Comparison of ENCODE assay signal across 17 cellular contexts in genomic region chrX:154334496-154334895, GRCh38. TPM values are rescaled to one million over a fixed set of nuclear protein-coding genes. Genes with fewer than 3 reads are reported as not detected.
DNase-seq lines count a peak whose midpoint lies in the region; ATAC-seq lines count a peak whose summit lies in the region.
"Had no signal": no experiment of that assay in that cellular context is flagged by ENCODE, and none has a peak within 500 bp of the region (broad histone marks: within the 10 kb centered on the region; RNA-seq: fewer than 3 reads in every experiment).

No MANE protein-coding gene starts in this region.

- no peaks in the 10 kb centered on the region for H3K9me3 Mint-ChIP-seq in activated naive CD4-positive, alpha-beta T cell treated with anti-CD3 and anti-CD28 coated beads, Interleukin-2, amount 50 U/mL, for 72 hours

- no peaks in the 10 kb centered on the region for H3K36me3 Mint-ChIP-seq in activated naive CD4-positive, alpha-beta T cell treated with anti-CD3 and anti-CD28 coated beads, Interleukin-2, amount 50 U/mL, for 72 hours

- peak; percentile 67 to 93 for ATAC-seq in activated naive CD4-positive, alpha-beta T cell treated with anti-CD3 and anti-CD28 coated beads, Interleukin-2, amount 50 U/mL, for 72 hours
- no peak for ATAC-seq in GM18502 (IDR thresholded peaks at IDR 0.05; ENCODE audit: poor library complexity, unreplicated experiment)
- ATAC-seq: psoas muscle had no signal

- H3K36me3 ChIP-seq in Karpas-422 (ENCODE audit: insufficient read depth, low read length), result no peaks in the 10 kb centered on the region
- H3K36me3 ChIP-seq: left ventricle myocardium inferior, SJSA1 had no signal

- peak overlapping the region; percentile 4 to 81 for H3K27ac Mint-ChIP-seq in activated naive CD4-positive, alpha-beta T cell treated with anti-CD3 and anti-CD28 coated beads, Interleukin-2, amount 50 U/mL, for 72 hours

- no peaks in the 10 kb centered on the region for H3K27me3 ChIP-seq in Karpas-422 (ENCODE audit: low read length)
- H3K27me3 ChIP-seq: SJSA1 had no signal

- peaks cover 15% of the 10 kb centered on the region for H3K4me1 ChIP-seq in Karpas-422 (ENCODE audit: low read length)
- H3K4me1 ChIP-seq: left ventricle myocardium inferior, psoas muscle, SJSA1 had no signal

- no peaks in the 10 kb centered on the region for H4K20me1 ChIP-seq in Karpas-422 (ENCODE audit: insufficient read depth, low read depth, low read length)

- no peaks in the 10 kb centered on the region for H3K9me2 ChIP-seq in Karpas-422 (replicated peaks; ENCODE audit: insufficient read depth, low read length)

- H2AFZ ChIP-seq in Karpas-422 (ENCODE audit: low read length), result peak overlapping the region; percentile 79; the same call in 1 of the 2 replicates

- H3K9me3 ChIP-seq in Karpas-422 (ENCODE audit: low read length), result no peaks in the 10 kb centered on the region
- H3K9me3 ChIP-seq: left ventricle myocardium inferior, psoas muscle, SJSA1 had no signal

- DNase-seq in activated naive CD4-positive, alpha-beta T cell treated with Interleukin-2 at 50 U/mL for 16 hours, result peak; percentile 57
- no peak for DNase-seq in activated naive CD4-positive, alpha-beta T cell (lab: John Stamatoyannopoulos, UW)
- DNase-seq in Karpas-422, result no peak
- DNase-seq in activated naive CD4-positive, alpha-beta T cell treated with anti-CD3 and anti-CD28 coated beads, Interleukin-2, amount 50 U/mL, for 72 hours (ENCODE audit: low spot score in 2 of 2), result no peak
- peak; percentile 60 for DNase-seq in stimulated activated CD4-positive, alpha-beta T cell treated with anti-CD3 and anti-CD28 coated beads, Interleukin-4, amount 100 ng/mL, for 24 hours
- DNase-seq in NCI-H128 (lab: John Stamatoyannopoulos, UW; ENCODE audit: unreplicated experiment), result no peak
- DNase-seq in DMS153 (lab: John Stamatoyannopoulos, UW), result no peak
- DNase-seq: left ventricle myocardium inferior, NCI-H1694 treated with DMSO at 0.1 percent for 48 hours, OCI-M1, trophoblast cell had no signal

- no peaks in the 10 kb centered on the region for H3K79me2 ChIP-seq in Karpas-422 (ENCODE audit: low read length)

- peak overlapping the region; percentile 54 for H3K4me2 ChIP-seq in Karpas-422 (ENCODE audit: low read depth, low read length, poor library complexity, severe bottlenecking)

- no peak overlapping the region for H3K4me3 ChIP-seq in Karpas-422 (ENCODE audit: low read length)
- H3K4me3 ChIP-seq: left ventricle myocardium inferior, psoas muscle, SJSA1 had no signal

- 0 out of 2 replicates have a peak overlapping the region, but pooled peaks have one; percentile 24 for H3K9ac ChIP-seq in Karpas-422 (ENCODE audit: low read length)

- peak overlapping the region; percentile 50 for H3K27ac ChIP-seq in Karpas-422 (ENCODE audit: low read length)
- H3K27ac ChIP-seq: left ventricle myocardium inferior, psoas muscle, SJSA1, VCaP had no signal

RNA-seq across cellular contexts. Expression of gene TKTL1, which starts 38.9 kb away (rescaled TPM):
- not detected in 2 replicates for total RNA-seq in Karpas-422 (2014; rRNA removed; shearing (Covaris generic); ENCODE audit: low replicate concordance)
- under 1 TPM; 0.48 to 0.56 TPM for total RNA-seq in activated naive CD4-positive, alpha-beta T cell treated with anti-CD3 and anti-CD28 coated beads, Interleukin-2, amount 50 U/mL, for 72 hours
- total RNA-seq: bronchial epithelial cell, fibroblast of villous mesenchyme, SJSA1 had no signal

RNA-seq across cellular contexts. Expression of gene TEX28, which starts 39.6 kb away (rescaled TPM):
- total RNA-seq in Karpas-422 (2014; rRNA removed; shearing (Covaris generic); ENCODE audit: low replicate concordance), result not detected in 2 replicates
- not detected for total RNA-seq in activated naive CD4-positive, alpha-beta T cell treated with anti-CD3 and anti-CD28 coated beads, Interleukin-2, amount 50 U/mL, for 72 hours
- total RNA-seq: bronchial epithelial cell, fibroblast of villous mesenchyme, left ventricle myocardium inferior, psoas muscle, SJSA1 had no signal

RNA-seq across cellular contexts. Expression of gene FLNA, which starts 39.9 kb away (rescaled TPM):
- total RNA-seq in Karpas-422 (2014; rRNA removed; shearing (Covaris generic); ENCODE audit: low replicate concordance), result 46.3 and 89.6 TPM in 2 replicates
- total RNA-seq in activated naive CD4-positive, alpha-beta T cell treated with anti-CD3 and anti-CD28 coated beads, Interleukin-2, amount 50 U/mL, for 72 hours, result 100 to 1,000 TPM; 690 to 932 TPM

RNA-seq across cellular contexts. Expression of gene EMD, which starts 44.6 kb away (rescaled TPM):
- total RNA-seq in Karpas-422 (2014; rRNA removed; shearing (Covaris generic); ENCODE audit: low replicate concordance), result 19.5 and 20.7 TPM in 2 replicates
- total RNA-seq in activated naive CD4-positive, alpha-beta T cell treated with anti-CD3 and anti-CD28 coated beads, Interleukin-2, amount 50 U/mL, for 72 hours, result 10 to 100 TPM; 79.3 to 83.0 TPM

Comparison
In these comparisons a context has a peak if more than half of its experiments do, and no peak if none do; other contexts are left out.
1. DNase-seq: peak in activated naive CD4-positive, alpha-beta T cell treated with Interleukin-2 at 50 U/mL for 16 hours (single experiment) and stimulated activated CD4-positive, alpha-beta T cell treated with anti-CD3 and anti-CD28 coated beads, Interleukin-4, amount 100 ng/mL, for 24 hours (single experiment); none in activated naive CD4-positive, alpha-beta T cell (0 of 4), Karpas-422 (single experiment), activated naive CD4-positive, alpha-beta T cell treated with anti-CD3 and anti-CD28 coated beads, Interleukin-2, amount 50 U/mL, for 72 hours (0 of 2), NCI-H128 (single experiment) and DMS153 (single experiment).